ENCODE assay signal across 8 cellular contexts in the genomic region with DNA sequence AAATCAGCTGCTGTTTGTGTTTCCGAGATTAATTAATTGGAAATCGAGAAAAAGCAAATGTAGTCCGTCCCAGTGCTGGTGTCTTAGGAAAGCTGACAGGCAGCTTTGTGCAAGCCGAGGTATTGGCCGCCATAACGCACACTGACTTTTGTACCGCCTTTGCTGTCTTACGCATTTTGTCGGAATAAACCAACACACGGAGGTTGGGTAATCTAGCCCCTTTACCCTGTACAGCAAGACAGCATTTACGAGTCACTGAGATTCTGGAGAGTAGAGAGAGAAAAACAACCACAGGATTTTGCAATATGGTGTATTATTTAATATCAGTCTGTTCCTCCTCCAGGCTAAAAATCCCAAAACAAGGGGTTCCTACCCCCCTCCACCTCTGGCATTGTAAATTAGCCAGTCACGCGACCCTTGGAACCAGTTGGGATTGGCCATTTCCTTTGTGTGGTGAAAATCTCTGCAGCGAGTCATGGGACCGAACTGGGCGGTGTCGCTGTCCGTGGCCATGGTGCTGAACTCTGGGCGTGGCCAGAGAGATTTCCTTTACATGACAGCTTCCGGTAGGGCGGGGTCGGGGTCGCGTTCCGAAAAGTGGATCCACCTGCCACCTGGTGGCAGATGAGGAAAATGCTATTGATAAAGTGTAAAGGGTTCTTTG. TPM values are rescaled to one million over a fixed set of nuclear protein-coding genes. Genes with fewer than 3 reads are reported as not detected.
DNase-seq lines count a peak whose midpoint lies in the region; ATAC-seq and TF ChIP-seq lines count a peak whose summit lies in the region.

No MANE protein-coding gene starts in this region.

- TF ChIP-seq POLR2A in NB4 (IDR thresholded peaks at IDR 0.05; ENCODE audit: extremely low read depth, insufficient read length) (no peak), upper lobe of left lung (IDR thresholded peaks at IDR 0.05) (peak in 3 of 4 donors; percentile 13 to 76 (median 45))

- H3K27ac Mint-ChIP-seq in activated naive CD8-positive, alpha-beta T cell treated with anti-CD3 and anti-CD28 coated beads, Interleukin-2, amount 10 ng/mL, durations not matched to agents 7 days and 5 days = no peak overlapping the region
- H3K27ac Mint-ChIP-seq in osteocyte (ENCODE audit: unreplicated experiment) = no peak overlapping the region

- no peaks in the 10 kb centered on the region for H3K36me3 ChIP-seq in upper lobe of left lung

- DNase-seq in C1 segment of cervical spinal cord (lab: John Stamatoyannopoulos, UW) (peak; percentile 60 to 98 (median 94)), NB4 (ENCODE audit: low read depth) (peak; percentile 87), SK-N-DZ (ENCODE audit: low spot score) (peak; percentile 99), cardiac septum (ENCODE audit: low spot score) (peak; percentile 92), osteocyte (ENCODE audit: extremely low spot score, unreplicated experiment) (peak; percentile 99), upper lobe of left lung (peak; percentile 93)
- DNase-seq in activated naive CD8-positive, alpha-beta T cell treated with anti-CD3 and anti-CD28 coated beads, Interleukin-2, amount 10 ng/mL, durations not matched to agents 7 days and 5 days = peak; percentile 79

- H3K27me3 ChIP-seq in upper lobe of left lung = no peaks in the 10 kb centered on the region

- H3K4me1 ChIP-seq in upper lobe of left lung = peaks cover 0 to 6% (median 1%) of the 10 kb centered on the region in 4 donors

- H3K27me3 Mint-ChIP-seq in activated naive CD8-positive, alpha-beta T cell treated with anti-CD3 and anti-CD28 coated beads, Interleukin-2, amount 10 ng/mL, durations not matched to agents 7 days and 5 days = no peaks in the 10 kb centered on the region
- H3K27me3 Mint-ChIP-seq in osteocyte (ENCODE audit: unreplicated experiment) = peaks cover 13% of the 10 kb centered on the region

- no peak overlapping the region for H3K4me3 Mint-ChIP-seq in activated naive CD8-positive, alpha-beta T cell treated with anti-CD3 and anti-CD28 coated beads, Interleukin-2, amount 10 ng/mL, durations not matched to agents 7 days and 5 days
- H3K4me3 Mint-ChIP-seq in osteocyte (ENCODE audit: unreplicated experiment) = no peak overlapping the region

- intact Hi-C loops in cardiac septum (cut with DNase I) = loop anchor here (5.0 to 10.0 kb wide), 2 partner anchors 159 to 186 kb away; partner anchors contain the start of genes PCDHA10 and PCDHA13

- TF ChIP-seq CTCF in NB4 (IDR thresholded peaks at IDR 0.05; ENCODE audit: low read depth, low read length) (peak; percentile 52), osteocyte (IDR thresholded peaks at IDR 0.05) (peak; percentile 83), upper lobe of left lung (IDR thresholded peaks at IDR 0.05) (peak; percentile 42 to 88 (median 72))

- POLR2A ChIA-PET in activated naive CD8-positive, alpha-beta T cell treated with anti-CD3 and anti-CD28 coated beads, Interleukin-2, amount 10 ng/mL, durations not matched to agents 7 days and 5 days (lab: Charles Lee) = no interaction called here

- H3K36me3 Mint-ChIP-seq in activated naive CD8-positive, alpha-beta T cell treated with anti-CD3 and anti-CD28 coated beads, Interleukin-2, amount 10 ng/mL, durations not matched to agents 7 days and 5 days = no peaks in the 10 kb centered on the region
- H3K36me3 Mint-ChIP-seq in osteocyte (ENCODE audit: unreplicated experiment) = no peaks in the 10 kb centered on the region

- H3K4me1 Mint-ChIP-seq in activated naive CD8-positive, alpha-beta T cell treated with anti-CD3 and anti-CD28 coated beads, Interleukin-2, amount 10 ng/mL, durations not matched to agents 7 days and 5 days = no peaks in the 10 kb centered on the region
- no peaks in the 10 kb centered on the region for H3K4me1 Mint-ChIP-seq in osteocyte (ENCODE audit: unreplicated experiment)

- H3K9me3 Mint-ChIP-seq in activated naive CD8-positive, alpha-beta T cell treated with anti-CD3 and anti-CD28 coated beads, Interleukin-2, amount 10 ng/mL, durations not matched to agents 7 days and 5 days = peaks cover 2% of the 10 kb centered on the region
- no peaks in the 10 kb centered on the region for H3K9me3 Mint-ChIP-seq in osteocyte (ENCODE audit: unreplicated experiment)

- peak; percentile 74 for ATAC-seq in GM21526 (IDR thresholded peaks at IDR 0.05; ENCODE audit: low FRiP score, unreplicated experiment)
- ATAC-seq in activated naive CD8-positive, alpha-beta T cell treated with anti-CD3 and anti-CD28 coated beads, Interleukin-2, amount 10 ng/mL, durations not matched to agents 7 days and 5 days (ENCODE audit: low read depth) = no peak
- ATAC-seq in upper lobe of left lung (ENCODE audit: low FRiP score in 2 of 2) = peak; percentile 97 to 98

- H3K4me3 ChIP-seq in NB4 (ENCODE audit: low read depth, low read length) (no peak overlapping the region), upper lobe of left lung (peak overlapping the region in 3 of 4 donors; percentile 37 to 44 (median 43))

- no peaks in the 10 kb centered on the region for H3K9me3 ChIP-seq in upper lobe of left lung

- peak overlapping the region in 3 of 4 donors; percentile 45 to 74 (median 67) for H3K27ac ChIP-seq in upper lobe of left lung

- 7 to 13% methylated on average over 25 of the region's 25 CpGs for WGBS in upper lobe of left lung, 2 donors

- no peak for TF ChIP-seq EP300 in upper lobe of left lung (IDR thresholded peaks at IDR 0.05)

RNA-seq across cellular contexts. Expression of gene PCDHB1, which starts 10.3 kb away (rescaled TPM):
- polyA plus RNA-seq in SK-N-DZ (2014; cell fraction: cytosol; rRNA removed) = 0.08 and 0.23 TPM in 2 replicates
- polyA plus RNA-seq in SK-N-DZ (2014; cell fraction: nucleus; rRNA removed) = 0.14 and 0.36 TPM in 2 replicates
- total RNA-seq in activated naive CD8-positive, alpha-beta T cell treated with anti-CD3 and anti-CD28 coated beads, Interleukin-2, amount 10 ng/mL, durations not matched to agents 7 days and 5 days = not detected
- not detected for total RNA-seq in cardiac septum
- total RNA-seq in osteocyte = 0.03 and 0.05 TPM in 2 replicates
- total RNA-seq in upper lobe of left lung = 1 to 10 TPM in 1 of 6 donors, under 1 TPM in 5; 0.09 to 1.0 (median 0.19) TPM

RNA-seq across cellular contexts. Expression of gene PCDHB2, which starts 53.5 kb away (rescaled TPM):
- 13.5 and 15.7 TPM in 2 replicates for polyA plus RNA-seq in SK-N-DZ (2014; cell fraction: cytosol; rRNA removed)
- 6.9 and 7.6 TPM in 2 replicates for polyA plus RNA-seq in SK-N-DZ (2014; cell fraction: nucleus; rRNA removed)
- total RNA-seq in activated naive CD8-positive, alpha-beta T cell treated with anti-CD3 and anti-CD28 coated beads, Interleukin-2, amount 10 ng/mL, durations not matched to agents 7 days and 5 days = not detected
- total RNA-seq in cardiac septum = 2.4 TPM
- total RNA-seq in osteocyte = 91.5 and 92.7 TPM in 2 replicates
- 1 to 10 TPM in 5 of 6 donors, under 1 TPM in 1; 0.79 to 9.2 (median 3.7) TPM for total RNA-seq in upper lobe of left lung

RNA-seq across cellular contexts. Expression of gene PCDHB3, which starts 59.4 kb away (rescaled TPM):
- 0.43 and 0.51 TPM in 2 replicates for polyA plus RNA-seq in SK-N-DZ (2014; cell fraction: cytosol; rRNA removed)
- 0.43 and 0.55 TPM in 2 replicates for polyA plus RNA-seq in SK-N-DZ (2014; cell fraction: nucleus; rRNA removed)
- total RNA-seq in activated naive CD8-positive, alpha-beta T cell treated with anti-CD3 and anti-CD28 coated beads, Interleukin-2, amount 10 ng/mL, durations not matched to agents 7 days and 5 days = not detected
- total RNA-seq in cardiac septum (1.4 TPM), osteocyte (8.8 and 11.1 TPM in 2 replicates), upper lobe of left lung (1 to 10 TPM in 5 of 6 donors, under 1 TPM in 1; 0.39 to 4.2 (median 1.7) TPM)
